ENCODE assay signal across 3 cellular contexts in the genomic region with DNA sequence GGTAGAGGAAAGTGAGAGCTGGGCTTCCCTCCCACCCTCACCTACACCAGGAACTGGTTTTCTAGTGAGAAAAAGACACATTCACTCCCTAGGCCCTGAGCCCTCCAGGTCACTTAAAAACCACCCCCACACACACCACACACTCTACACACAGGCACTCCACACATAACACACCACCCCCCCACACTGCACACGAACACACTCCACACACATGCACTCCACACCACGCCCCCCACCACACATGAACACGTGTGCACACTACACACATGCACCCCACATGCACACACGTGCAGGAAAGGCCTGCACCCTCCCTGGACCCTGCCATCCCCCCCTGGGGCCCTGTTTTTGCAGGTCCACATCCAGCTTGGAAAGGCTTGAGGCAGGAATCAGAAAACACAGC.
A peak's percentile ranks its signal among the peaks of the same experiment; 100 is the strongest.
TF ChIP-seq lines count a peak whose summit lies in the region.

No MANE protein-coding gene starts in this region.

TF ChIP-seq in HCT116, 20 proteins besides CTCF, POLR2A, EP300 and RAD21 (continues in another document):
- TF ChIP-seq EZH2phosphoT487 (IDR thresholded peaks at IDR 0.05; ENCODE audit: borderline replicate concordance): no peak
- TF ChIP-seq, protein P1, sequence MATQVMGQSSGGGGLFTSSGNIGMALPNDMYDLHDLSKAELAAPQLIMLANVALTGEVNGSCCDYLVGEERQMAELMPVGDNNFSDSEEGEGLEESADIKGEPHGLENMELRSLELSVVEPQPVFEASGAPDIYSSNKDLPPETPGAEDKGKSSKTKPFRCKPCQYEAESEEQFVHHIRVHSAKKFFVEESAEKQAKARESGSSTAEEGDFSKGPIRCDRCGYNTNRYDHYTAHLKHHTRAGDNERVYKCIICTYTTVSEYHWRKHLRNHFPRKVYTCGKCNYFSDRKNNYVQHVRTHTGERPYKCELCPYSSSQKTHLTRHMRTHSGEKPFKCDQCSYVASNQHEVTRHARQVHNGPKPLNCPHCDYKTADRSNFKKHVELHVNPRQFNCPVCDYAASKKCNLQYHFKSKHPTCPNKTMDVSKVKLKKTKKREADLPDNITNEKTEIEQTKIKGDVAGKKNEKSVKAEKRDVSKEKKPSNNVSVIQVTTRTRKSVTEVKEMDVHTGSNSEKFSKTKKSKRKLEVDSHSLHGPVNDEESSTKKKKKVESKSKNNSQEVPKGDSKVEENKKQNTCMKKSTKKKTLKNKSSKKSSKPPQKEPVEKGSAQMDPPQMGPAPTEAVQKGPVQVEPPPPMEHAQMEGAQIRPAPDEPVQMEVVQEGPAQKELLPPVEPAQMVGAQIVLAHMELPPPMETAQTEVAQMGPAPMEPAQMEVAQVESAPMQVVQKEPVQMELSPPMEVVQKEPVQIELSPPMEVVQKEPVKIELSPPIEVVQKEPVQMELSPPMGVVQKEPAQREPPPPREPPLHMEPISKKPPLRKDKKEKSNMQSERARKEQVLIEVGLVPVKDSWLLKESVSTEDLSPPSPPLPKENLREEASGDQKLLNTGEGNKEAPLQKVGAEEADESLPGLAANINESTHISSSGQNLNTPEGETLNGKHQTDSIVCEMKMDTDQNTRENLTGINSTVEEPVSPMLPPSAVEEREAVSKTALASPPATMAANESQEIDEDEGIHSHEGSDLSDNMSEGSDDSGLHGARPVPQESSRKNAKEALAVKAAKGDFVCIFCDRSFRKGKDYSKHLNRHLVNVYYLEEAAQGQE (IDR thresholded peaks at IDR 0.05; ENCODE audit: low read depth): no peak
- TF ChIP-seq SRF (IDR thresholded peaks at IDR 0.05; ENCODE audit: low read depth): no peak
- no peak for TF ChIP-seq FOSL1 (IDR thresholded peaks at IDR 0.05; ENCODE audit: low read depth)
- no peak for TF ChIP-seq CEBPB (IDR thresholded peaks at IDR 0.05; ENCODE audit: low read depth)
- TF ChIP-seq SIN3A (IDR thresholded peaks at IDR 0.05; ENCODE audit: low read depth): no peak
- TF ChIP-seq EGR1 (IDR thresholded peaks at IDR 0.05; ENCODE audit: low read depth): no peak
- no peak for TF ChIP-seq EZH2 (IDR thresholded peaks at IDR 0.05)
- TF ChIP-seq JUND (IDR thresholded peaks at IDR 0.05): no peak
- TF ChIP-seq, protein P2, sequence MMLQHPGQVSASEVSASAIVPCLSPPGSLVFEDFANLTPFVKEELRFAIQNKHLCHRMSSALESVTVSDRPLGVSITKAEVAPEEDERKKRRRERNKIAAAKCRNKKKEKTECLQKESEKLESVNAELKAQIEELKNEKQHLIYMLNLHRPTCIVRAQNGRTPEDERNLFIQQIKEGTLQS (IDR thresholded peaks at IDR 0.05): no peak
- TF ChIP-seq POLR2AphosphoS5 (IDR thresholded peaks at IDR 0.05; ENCODE audit: low read depth, low read length): no peak
- no peak for TF ChIP-seq ELF1 (IDR thresholded peaks at IDR 0.05; ENCODE audit: borderline replicate concordance, low read depth)
- TF ChIP-seq, protein P3, sequence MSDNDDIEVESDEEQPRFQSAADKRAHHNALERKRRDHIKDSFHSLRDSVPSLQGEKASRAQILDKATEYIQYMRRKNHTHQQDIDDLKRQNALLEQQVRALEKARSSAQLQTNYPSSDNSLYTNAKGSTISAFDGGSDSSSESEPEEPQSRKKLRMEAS (IDR thresholded peaks at IDR 0.05): no peak
- TF ChIP-seq ZFX (IDR thresholded peaks at IDR 0.05): no peak
- TF ChIP-seq ZNF274 (IDR thresholded peaks at IDR 0.05; ENCODE audit: low read depth, low read length): no peak
- TF ChIP-seq, protein P4, sequence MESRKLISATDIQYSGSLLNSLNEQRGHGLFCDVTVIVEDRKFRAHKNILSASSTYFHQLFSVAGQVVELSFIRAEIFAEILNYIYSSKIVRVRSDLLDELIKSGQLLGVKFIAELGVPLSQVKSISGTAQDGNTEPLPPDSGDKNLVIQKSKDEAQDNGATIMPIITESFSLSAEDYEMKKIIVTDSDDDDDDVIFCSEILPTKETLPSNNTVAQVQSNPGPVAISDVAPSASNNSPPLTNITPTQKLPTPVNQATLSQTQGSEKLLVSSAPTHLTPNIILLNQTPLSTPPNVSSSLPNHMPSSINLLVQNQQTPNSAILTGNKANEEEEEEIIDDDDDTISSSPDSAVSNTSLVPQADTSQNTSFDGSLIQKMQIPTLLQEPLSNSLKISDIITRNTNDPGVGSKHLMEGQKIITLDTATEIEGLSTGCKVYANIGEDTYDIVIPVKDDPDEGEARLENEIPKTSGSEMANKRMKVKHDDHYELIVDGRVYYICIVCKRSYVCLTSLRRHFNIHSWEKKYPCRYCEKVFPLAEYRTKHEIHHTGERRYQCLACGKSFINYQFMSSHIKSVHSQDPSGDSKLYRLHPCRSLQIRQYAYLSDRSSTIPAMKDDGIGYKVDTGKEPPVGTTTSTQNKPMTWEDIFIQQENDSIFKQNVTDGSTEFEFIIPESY (IDR thresholded peaks at IDR 0.05; ENCODE audit: extremely low read depth, insufficient replicate concordance, low read length): no peak

TF ChIP-seq in H1, 55 proteins besides CTCF, POLR2A, EP300 and RAD21:
- TF ChIP-seq SIN3A (conservative IDR thresholded peaks at IDR 0.05 in 1 of 2, IDR thresholded peaks at IDR 0.05 in 1 of 2; ENCODE audit: low read depth in 1 of 2, low read length in 2 of 2) (no peak), KDM1A (IDR thresholded peaks at IDR 0.05; ENCODE audit: borderline replicate concordance, low read length) (no peak), CHD2 (IDR thresholded peaks at IDR 0.05; ENCODE audit: low read length) (no peak), ASH2L (IDR thresholded peaks at IDR 0.05; ENCODE audit: low read length) (no peak), TAF7 (optimal IDR thresholded peaks at IDR 0.05; ENCODE audit: borderline replicate concordance, low read depth, low read length) (no peak), SIRT6 (IDR thresholded peaks at IDR 0.05; ENCODE audit: low read length) (no peak), BACH1 (IDR thresholded peaks at IDR 0.05; ENCODE audit: low read length) (no peak), JUN (IDR thresholded peaks at IDR 0.05; ENCODE audit: low read depth, low read length) (no peak), TBP (IDR thresholded peaks at IDR 0.05; ENCODE audit: low read depth, low read length) (no peak), TCF12 (IDR thresholded peaks at IDR 0.05; ENCODE audit: low read depth, low read length) (no peak), ZNF274 (IDR thresholded peaks at IDR 0.05; ENCODE audit: borderline replicate concordance, extremely low read depth, low read length) (no peak), POU5F1 (IDR thresholded peaks at IDR 0.05; ENCODE audit: low read depth, low read length) (no peak), NRF1 (IDR thresholded peaks at IDR 0.05; ENCODE audit: low read depth, low read length) (no peak), KDM4A (IDR thresholded peaks at IDR 0.05; ENCODE audit: low read depth, low read length, severe bottlenecking) (no peak), SAP30 (IDR thresholded peaks at IDR 0.05; ENCODE audit: insufficient read depth, insufficient replicate concordance, low read length) (no peak), GABPA (IDR thresholded peaks at IDR 0.05; ENCODE audit: borderline replicate concordance, insufficient read depth, low read length) (no peak)
- TF ChIP-seq, protein P3 (IDR thresholded peaks at IDR 0.05): no peak
- TF ChIP-seq, protein P5, sequence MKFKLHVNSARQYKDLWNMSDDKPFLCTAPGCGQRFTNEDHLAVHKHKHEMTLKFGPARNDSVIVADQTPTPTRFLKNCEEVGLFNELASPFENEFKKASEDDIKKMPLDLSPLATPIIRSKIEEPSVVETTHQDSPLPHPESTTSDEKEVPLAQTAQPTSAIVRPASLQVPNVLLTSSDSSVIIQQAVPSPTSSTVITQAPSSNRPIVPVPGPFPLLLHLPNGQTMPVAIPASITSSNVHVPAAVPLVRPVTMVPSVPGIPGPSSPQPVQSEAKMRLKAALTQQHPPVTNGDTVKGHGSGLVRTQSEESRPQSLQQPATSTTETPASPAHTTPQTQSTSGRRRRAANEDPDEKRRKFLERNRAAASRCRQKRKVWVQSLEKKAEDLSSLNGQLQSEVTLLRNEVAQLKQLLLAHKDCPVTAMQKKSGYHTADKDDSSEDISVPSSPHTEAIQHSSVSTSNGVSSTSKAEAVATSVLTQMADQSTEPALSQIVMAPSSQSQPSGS (IDR thresholded peaks at IDR 0.05; ENCODE audit: low read length): no peak
- TF ChIP-seq, protein P6, sequence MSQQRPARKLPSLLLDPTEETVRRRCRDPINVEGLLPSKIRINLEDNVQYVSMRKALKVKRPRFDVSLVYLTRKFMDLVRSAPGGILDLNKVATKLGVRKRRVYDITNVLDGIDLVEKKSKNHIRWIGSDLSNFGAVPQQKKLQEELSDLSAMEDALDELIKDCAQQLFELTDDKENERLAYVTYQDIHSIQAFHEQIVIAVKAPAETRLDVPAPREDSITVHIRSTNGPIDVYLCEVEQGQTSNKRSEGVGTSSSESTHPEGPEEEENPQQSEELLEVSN (IDR thresholded peaks at IDR 0.05): no peak

TF ChIP-seq in neural cell, 6 proteins besides CTCF, POLR2A, EP300 and RAD21:
- TF ChIP-seq POLR2AphosphoS5 (IDR thresholded peaks at IDR 0.05): peak; percentile 18
- TF ChIP-seq, protein P1 (IDR thresholded peaks at IDR 0.05; ENCODE audit: borderline replicate concordance): no peak
